ENCODE assay signal across 1 cellular context in genomic region chr3:30227571-30228301, GRCh38.
A peak's percentile ranks its signal among the peaks of the same experiment; 100 is the strongest.
TF ChIP-seq lines count a peak whose summit lies in the region.

No MANE protein-coding gene starts in this region.

TF ChIP-seq in SK-N-SH, 30 proteins besides CTCF, POLR2A, EP300 and RAD21 (continued from another document):
- TF ChIP-seq USF1 (IDR thresholded peaks at IDR 0.05; ENCODE audit: borderline replicate concordance, low read depth) (no peak), RXRA (IDR thresholded peaks at IDR 0.05; ENCODE audit: borderline replicate concordance, low read depth) (peak; percentile 51; the same call in 1 of the 2 replicates), MEF2A (IDR thresholded peaks at IDR 0.05; ENCODE audit: borderline replicate concordance, low read depth) (peak; percentile 54; the same call in 1 of the 2 replicates)
